Comparison of ENCODE assay signal across 36 cellular contexts in genomic region chr2:114450639-114451038, GRCh38. TPM values are rescaled to one million over a fixed set of nuclear protein-coding genes. Genes with fewer than 3 reads are reported as not detected.
"Had no signal": no experiment of that assay in that cellular context is flagged by ENCODE, and none has a peak within 500 bp of the region (broad histone marks: within the 10 kb centered on the region; RNA-seq: fewer than 3 reads in every experiment).

No MANE protein-coding gene starts in this region.

- H3K4me3 ChIP-seq: adrenal gland, body of pancreas, breast epithelium had no signal

- H3K4me1 Mint-ChIP-seq: activated B cell treated with CpG ODN at 0.5 μM for 24 hours; activated CD4-positive, alpha-beta T cell treated with anti-CD3 and anti-CD28 coated beads, Interleukin-2, amount 10 ng/mL, durations not matched to agents 24 days and 14 days; activated naive CD8-positive, alpha-beta T cell treated with anti-CD3 and anti-CD28 coated beads for 36 hours; activated T-helper 17 cell treated with anti-CD3 and anti-CD28 coated beads, Interleukin-2, amount 50 U/mL, for 72 hours had no signal

- H3K4me1 ChIP-seq: adrenal gland, body of pancreas, breast epithelium had no signal

- H3K9me3 Mint-ChIP-seq: activated B cell treated with CpG ODN at 0.5 μM for 24 hours; activated CD4-positive, alpha-beta memory T cell treated with anti-CD3 and anti-CD28 coated beads for 36 hours; activated CD4-positive, alpha-beta T cell treated with anti-CD3 and anti-CD28 coated beads, Interleukin-2, amount 10 ng/mL, durations not matched to agents 24 days and 14 days; activated CD8-positive, alpha-beta T cell treated with anti-CD3 and anti-CD28 coated beads for 36 hours; activated naive CD4-positive, alpha-beta T cell treated with anti-CD3 and anti-CD28 coated beads for 36 hours; activated T-helper 1 cell treated with anti-CD3 and anti-CD28 coated beads, Interleukin-12 subunit alpha, Interleukin-12 subunit beta, Interleukin-2, Interleukin-4 antibody, amounts not matched to agents 30 ng/mL and 10 ng/mL and 1 ng/mL, durations not matched to agents 14 hours and 24 hours and 36 hours; activated T-helper 17 cell treated with anti-CD3 and anti-CD28 coated beads, Interleukin-2, amount 50 U/mL, for 72 hours; T-helper 1 cell treated with Interleukin-12 subunit alpha and Interleukin-12 subunit beta and Interleukin-4 antibody, amounts not matched to agents 30 μg/mL and 1 μg/mL, for 36 hours; T-helper 2 cell treated with Interferon-gamma antibody and Interleukin-4, amounts not matched to agents 5 μg/mL and 100 μg/mL, for 36 hours had no signal

- DNase-seq: activated B cell treated with CpG ODN at 0.5 μM for 24 hours; activated CD4-positive, alpha-beta memory T cell treated with anti-CD3 and anti-CD28 coated beads for 36 hours; activated CD4-positive, alpha-beta T cell treated with anti-CD3 and anti-CD28 coated beads for 4 hours; activated CD4-positive, alpha-beta T cell treated with anti-CD3 and anti-CD28 coated beads, Interleukin-2, amount 10 ng/mL, durations not matched to agents 24 days and 14 days; activated CD4-positive, alpha-beta T cell treated with anti-CD3 and anti-CD28 coated beads, Interleukin-2, amount 50 U/mL, for 1 hour; activated CD4-positive, alpha-beta T cell treated with anti-CD3 and anti-CD28 coated beads, Interleukin-2, amount 50 U/mL, for 4 hours; activated CD4-positive, CD25-positive, alpha-beta regulatory T cell treated with anti-CD3 and anti-CD28 coated beads, Interleukin-2, amount 50 U/mL, for 72 hours; activated CD8-positive, alpha-beta memory T cell treated with anti-CD3 and anti-CD28 coated beads, Interleukin-2, amount 50 U/mL, for 4 hours; activated CD8-positive, alpha-beta T cell treated with anti-CD3 and anti-CD28 coated beads for 36 hours; activated effector memory CD4-positive, alpha-beta T cell treated with anti-CD3 and anti-CD28 coated beads, Interleukin-2, amount 50 U/mL, for 16 hours; activated gamma-delta T cell treated with Interleukin-2 at 50 U/mL for 16 hours; activated naive CD4-positive, alpha-beta T cell; activated naive CD4-positive, alpha-beta T cell treated with anti-CD3 and anti-CD28 coated beads for 36 hours; activated naive CD4-positive, alpha-beta T cell treated with anti-CD3 and anti-CD28 coated beads, Interleukin-2, amount 50 U/mL, for 16 hours; activated naive CD8-positive, alpha-beta T cell treated with anti-CD3 and anti-CD28 coated beads for 36 hours; activated T-cell treated with anti-CD3 and anti-CD28 coated beads for 4 hours; activated T-cell treated with anti-CD3 and anti-CD28 coated beads, Interleukin-2, amount 50 U/mL, for 1 hour; activated T-cell treated with anti-CD3 and anti-CD28 coated beads, Interleukin-2, amount 50 U/mL, for 4 hours; activated T-cell treated with anti-CD3 and anti-CD28 coated beads, Interleukin-2, amount 50 U/mL, for 72 hours; adrenal gland; amniotic stem cell; aorta; body of pancreas; brain microvascular endothelial cell; central memory CD4-positive, alpha-beta T cell; T-helper 1 cell; T-helper 2 cell; T-helper 9 cell had no signal

- H3K9me3 ChIP-seq: adrenal gland, body of pancreas, breast epithelium had no signal

- H3K27ac Mint-ChIP-seq: activated B cell treated with CpG ODN at 0.5 μM for 24 hours; activated CD4-positive, alpha-beta memory T cell treated with anti-CD3 and anti-CD28 coated beads for 36 hours; activated CD4-positive, alpha-beta T cell treated with anti-CD3 and anti-CD28 coated beads, Interleukin-2, amount 10 ng/mL, durations not matched to agents 24 days and 14 days; activated CD8-positive, alpha-beta T cell treated with anti-CD3 and anti-CD28 coated beads for 36 hours; activated naive CD4-positive, alpha-beta T cell treated with anti-CD3 and anti-CD28 coated beads for 36 hours; activated naive CD4-positive, alpha-beta T cell treated with anti-CD3 and anti-CD28 coated beads, Interleukin-2, amount 50 U/mL, for 72 hours; activated naive CD8-positive, alpha-beta T cell treated with anti-CD3 and anti-CD28 coated beads for 36 hours; activated T-cell treated with anti-CD3 and anti-CD28 coated beads, Interleukin-2, amount 50 U/mL, for 72 hours; activated T-helper 1 cell treated with anti-CD3 and anti-CD28 coated beads, Interleukin-12 subunit alpha, Interleukin-12 subunit beta, Interleukin-2, Interleukin-4 antibody, amounts not matched to agents 30 ng/mL and 10 ng/mL and 1 ng/mL, durations not matched to agents 14 hours and 24 hours and 36 hours; activated T-helper 17 cell treated with anti-CD3 and anti-CD28 coated beads, Interleukin-2, amount 50 U/mL, for 72 hours; T-helper 1 cell treated with Interleukin-12 subunit alpha and Interleukin-12 subunit beta and Interleukin-4 antibody, amounts not matched to agents 30 μg/mL and 1 μg/mL, for 36 hours; T-helper 2 cell treated with Interferon-gamma antibody and Interleukin-4, amounts not matched to agents 5 μg/mL and 100 μg/mL, for 36 hours had no signal

- ATAC-seq: activated CD8-positive, alpha-beta T cell treated with anti-CD3 and anti-CD28 coated beads for 36 hours; activated naive CD4-positive, alpha-beta T cell treated with anti-CD3 and anti-CD28 coated beads, Interleukin-2, amount 50 U/mL, for 72 hours; activated T-cell treated with anti-CD3 and anti-CD28 coated beads, Interleukin-2, amount 50 U/mL, for 4 hours; activated T-cell treated with anti-CD3 and anti-CD28 coated beads, Interleukin-2, amount 50 U/mL, for 72 hours; activated T-helper 17 cell treated with anti-CD3 and anti-CD28 coated beads, Interleukin-2, amount 50 U/mL, for 72 hours; body of pancreas had no signal

- H3K27me3 ChIP-seq: adrenal gland, body of pancreas, brain microvascular endothelial cell, breast epithelium had no signal

- H3K27me3 Mint-ChIP-seq: activated B cell treated with CpG ODN at 0.5 μM for 24 hours; activated CD4-positive, alpha-beta T cell treated with anti-CD3 and anti-CD28 coated beads, Interleukin-2, amount 10 ng/mL, durations not matched to agents 24 days and 14 days had no signal

- H3K27ac ChIP-seq: adrenal gland, body of pancreas, brain microvascular endothelial cell, breast epithelium, VCaP had no signal

- H3K36me3 ChIP-seq: adrenal gland, brain microvascular endothelial cell, breast epithelium had no signal

- H3K36me3 Mint-ChIP-seq: activated CD4-positive, alpha-beta memory T cell treated with anti-CD3 and anti-CD28 coated beads for 36 hours; activated naive CD4-positive, alpha-beta T cell treated with anti-CD3 and anti-CD28 coated beads, Interleukin-2, amount 50 U/mL, for 72 hours; activated naive CD8-positive, alpha-beta T cell treated with anti-CD3 and anti-CD28 coated beads for 36 hours had no signal

- H3K4me3 Mint-ChIP-seq: activated B cell treated with CpG ODN at 0.5 μM for 24 hours; activated CD4-positive, alpha-beta memory T cell treated with anti-CD3 and anti-CD28 coated beads for 36 hours; activated CD4-positive, alpha-beta T cell treated with anti-CD3 and anti-CD28 coated beads, Interleukin-2, amount 10 ng/mL, durations not matched to agents 24 days and 14 days; activated CD8-positive, alpha-beta T cell treated with anti-CD3 and anti-CD28 coated beads for 36 hours; activated naive CD4-positive, alpha-beta T cell treated with anti-CD3 and anti-CD28 coated beads for 36 hours; activated naive CD8-positive, alpha-beta T cell treated with anti-CD3 and anti-CD28 coated beads for 36 hours; activated T-cell treated with anti-CD3 and anti-CD28 coated beads, Interleukin-2, amount 50 U/mL, for 4 hours; activated T-cell treated with anti-CD3 and anti-CD28 coated beads, Interleukin-2, amount 50 U/mL, for 72 hours; activated T-helper 1 cell treated with anti-CD3 and anti-CD28 coated beads, Interleukin-12 subunit alpha, Interleukin-12 subunit beta, Interleukin-2, Interleukin-4 antibody, amounts not matched to agents 30 ng/mL and 10 ng/mL and 1 ng/mL, durations not matched to agents 14 hours and 24 hours and 36 hours; activated T-helper 17 cell treated with anti-CD3 and anti-CD28 coated beads, Interleukin-2, amount 50 U/mL, for 72 hours; T-helper 1 cell treated with Interleukin-12 subunit alpha and Interleukin-12 subunit beta and Interleukin-4 antibody, amounts not matched to agents 30 μg/mL and 1 μg/mL, for 36 hours; T-helper 2 cell treated with Interferon-gamma antibody and Interleukin-4, amounts not matched to agents 5 μg/mL and 100 μg/mL, for 36 hours had no signal

RNA-seq across cellular contexts. Expression of gene DPP10, which starts 8.2 kb away (rescaled TPM):
- total RNA-seq: activated B cell treated with CpG ODN at 0.5 μM for 24 hours; activated CD4-positive, alpha-beta memory T cell treated with anti-CD3 and anti-CD28 coated beads for 36 hours; activated CD4-positive, alpha-beta T cell treated with anti-CD3 and anti-CD28 coated beads, Interleukin-2, amount 10 ng/mL, durations not matched to agents 24 days and 14 days; activated CD8-positive, alpha-beta memory T cell treated with anti-CD3 and anti-CD28 coated beads for 36 hours; activated CD8-positive, alpha-beta T cell treated with anti-CD3 and anti-CD28 coated beads for 36 hours; activated naive CD4-positive, alpha-beta T cell treated with anti-CD3 and anti-CD28 coated beads for 36 hours; activated naive CD4-positive, alpha-beta T cell treated with anti-CD3 and anti-CD28 coated beads, Interleukin-2, amount 50 U/mL, for 72 hours; activated naive CD8-positive, alpha-beta T cell treated with anti-CD3 and anti-CD28 coated beads for 36 hours; activated T-cell treated with anti-CD3 and anti-CD28 coated beads, Interleukin-2, amount 50 U/mL, for 4 hours; activated T-cell treated with anti-CD3 and anti-CD28 coated beads, Interleukin-2, amount 50 U/mL, for 72 hours; activated T-helper 1 cell treated with anti-CD3 and anti-CD28 coated beads, Interleukin-12 subunit alpha, Interleukin-12 subunit beta, Interleukin-2, Interleukin-4 antibody, amounts not matched to agents 30 ng/mL and 10 ng/mL and 1 ng/mL, durations not matched to agents 14 hours and 24 hours and 36 hours; activated T-helper 17 cell treated with anti-CD3 and anti-CD28 coated beads, Interleukin-2, amount 50 U/mL, for 72 hours; aorta had no signal
